Comparison of ENCODE assay signal across 21 cellular contexts in the genomic region with DNA sequence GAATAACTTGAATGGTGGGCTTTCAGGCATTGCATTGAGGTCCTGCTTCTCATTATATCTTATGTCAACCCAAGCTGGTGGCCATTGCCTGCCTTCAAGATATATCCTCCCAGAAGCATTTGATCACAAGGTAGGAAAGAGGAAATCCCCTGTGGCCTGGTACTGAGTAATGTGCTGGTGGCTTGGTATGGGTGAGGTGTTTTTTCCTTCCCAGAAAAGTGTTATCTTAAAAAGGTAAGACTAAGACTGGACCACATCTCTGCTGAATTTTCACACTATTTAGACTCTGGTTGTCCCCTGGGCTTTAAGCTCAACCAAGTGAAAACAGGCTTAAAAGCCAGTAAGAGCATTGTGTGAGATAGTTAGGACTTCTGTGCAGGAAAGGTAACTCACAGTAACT. TPM values are rescaled to one million over a fixed set of nuclear protein-coding genes. Genes with fewer than 3 reads are reported as not detected.
DNase-seq lines count a peak whose midpoint lies in the region; ATAC-seq, FAIRE-seq and TF ChIP-seq lines count a peak whose summit lies in the region.
"Had no signal": no experiment of that assay in that cellular context is flagged by ENCODE, and none has a peak within 500 bp of the region (broad histone marks: within the 10 kb centered on the region; RNA-seq: fewer than 3 reads in every experiment).

No MANE protein-coding gene starts in this region.

- ATAC-seq in GM18858 (IDR thresholded peaks at IDR 0.05; ENCODE audit: unreplicated experiment), result peak; percentile 35
- peak; percentile 40 for ATAC-seq in HG03064 (IDR thresholded peaks at IDR 0.05; ENCODE audit: low read depth, unreplicated experiment)
- peak; percentile 89 for ATAC-seq in activated naive CD8-positive, alpha-beta T cell treated with anti-CD3 and anti-CD28 coated beads, Interleukin-2, amount 50 U/mL, for 24 hours
- ATAC-seq: HepG2; naive thymus-derived CD8-positive, alpha-beta T cell had no signal

- no peak for TF ChIP-seq CTCF in BE2C (IDR thresholded peaks at IDR 0.05; ENCODE audit: low read depth, low read length)

- peak overlapping the region; percentile 37 for H3K27ac ChIP-seq in BLaER1
- H3K27ac ChIP-seq: cardiac muscle cell had no signal

- H3K27me3 Mint-ChIP-seq in activated naive CD8-positive, alpha-beta T cell treated with anti-CD3 and anti-CD28 coated beads, Interleukin-2, amount 50 U/mL, for 24 hours, result peaks cover 45% of the 10 kb centered on the region

- H3K27me3 ChIP-seq in BLaER1, result no peaks in the 10 kb centered on the region
- H3K27me3 ChIP-seq in BE2C, result peaks cover 3% of the 10 kb centered on the region; the same call in 1 of the 2 replicates
- H3K27me3 ChIP-seq: MG63 had no signal

- no peaks in the 10 kb centered on the region for H3K36me3 Mint-ChIP-seq in activated naive CD8-positive, alpha-beta T cell treated with anti-CD3 and anti-CD28 coated beads, Interleukin-2, amount 50 U/mL, for 24 hours (ENCODE audit: low read depth)
- H3K36me3 Mint-ChIP-seq: naive thymus-derived CD8-positive, alpha-beta T cell had no signal

- H3K36me3 ChIP-seq in BLaER1 (no peaks in the 10 kb centered on the region), BE2C (no peaks in the 10 kb centered on the region)
- H3K36me3 ChIP-seq: cardiac muscle cell, MG63 had no signal

- no peak overlapping the region for H3K4me3 ChIP-seq in BLaER1
- H3K4me3 ChIP-seq in BE2C (ENCODE audit: low read depth, low read length), result no peak overlapping the region
- H3K4me3 ChIP-seq: cardiac muscle cell, MG63 had no signal

- no peak overlapping the region for H3K27ac Mint-ChIP-seq in activated naive CD8-positive, alpha-beta T cell treated with anti-CD3 and anti-CD28 coated beads, Interleukin-2, amount 50 U/mL, for 24 hours
- H3K27ac Mint-ChIP-seq: H9; naive thymus-derived CD8-positive, alpha-beta T cell; progenitor cell of endocrine pancreas had no signal

- FAIRE-seq in HTR-8/SVneo (lab: Jason Lieb, UNC), result no peak
- FAIRE-seq: HepG2, islet of Langerhans, small intestine had no signal

- H3K9me3 Mint-ChIP-seq in activated naive CD8-positive, alpha-beta T cell treated with anti-CD3 and anti-CD28 coated beads, Interleukin-2, amount 50 U/mL, for 24 hours, result no peaks in the 10 kb centered on the region
- H3K9me3 Mint-ChIP-seq: H9 had no signal

- peaks cover 25% of the 10 kb centered on the region for H3K4me1 Mint-ChIP-seq in activated naive CD8-positive, alpha-beta T cell treated with anti-CD3 and anti-CD28 coated beads, Interleukin-2, amount 50 U/mL, for 24 hours

- H3K9ac ChIP-seq in BLaER1, result no peak overlapping the region

- H3K9me3 ChIP-seq in BLaER1 (no peaks in the 10 kb centered on the region), BE2C (no peaks in the 10 kb centered on the region)
- H3K9me3 ChIP-seq: Caco-2, MG63 had no signal

- peaks cover 63% of the 10 kb centered on the region for H3K4me1 ChIP-seq in BLaER1
- H3K4me1 ChIP-seq in BE2C, result no peaks in the 10 kb centered on the region
- H3K4me1 ChIP-seq: Caco-2 had no signal

- H4K20me1 ChIP-seq in BLaER1, result no peaks in the 10 kb centered on the region

- no peak for DNase-seq in activated naive CD8-positive, alpha-beta T cell treated with anti-CD3 and anti-CD28 coated beads, Interleukin-2, amount 50 U/mL, for 24 hours
- DNase-seq in BE2C (no peak), NCI-H2081 (lab: John Stamatoyannopoulos, UW) (no peak), HTR-8/SVneo (ENCODE audit: insufficient read length, low spot score) (no peak), SKM-1 treated with dmso at 0.1 percent for 144 hours (lab: John Stamatoyannopoulos, UW; ENCODE audit: unreplicated experiment) (no peak)
- DNase-seq: activated CD4-positive, CD25-positive, alpha-beta regulatory T cell; Caco-2; H9; MG63; naive thymus-derived CD8-positive, alpha-beta T cell; NCI-H2029; NCI-H524; SHP77 treated with DMSO at 0.1 percent for 48 hours; small intestine had no signal

- H3K4me2 ChIP-seq in BLaER1, result peak overlapping the region; percentile 60

- no peak overlapping the region for H3K4me3 Mint-ChIP-seq in activated naive CD8-positive, alpha-beta T cell treated with anti-CD3 and anti-CD28 coated beads, Interleukin-2, amount 50 U/mL, for 24 hours
- H3K4me3 Mint-ChIP-seq: H9; naive thymus-derived CD8-positive, alpha-beta T cell had no signal

RNA-seq across cellular contexts. Expression of a gene that starts 3.7 kb away (rescaled TPM):
- polyA plus RNA-seq in BE2C (2012; ENCODE audit: insufficient read depth, insufficient read length, low read depth), result not detected
- polyA plus RNA-seq: cardiac muscle cell; naive thymus-derived CD8-positive, alpha-beta T cell had no signal

RNA-seq across cellular contexts. Expression of a gene that starts 45.0 kb away (rescaled TPM):
- polyA plus RNA-seq in BE2C (2012; ENCODE audit: insufficient read depth, insufficient read length, low read depth), result 0.56 TPM
- polyA plus RNA-seq: HepG2 had no signal

Comparison
In these comparisons a context has a peak if more than half of its experiments do, and no peak if none do; other contexts are left out.
1. ATAC-seq: peak in every context shown above with its lines; median percentile 89 in activated naive CD8-positive, alpha-beta T cell treated with anti-CD3 and anti-CD28 coated beads, Interleukin-2, amount 50 U/mL, for 24 hours; 40 in HG03064; 35 in GM18858.